Comparison of ENCODE assay signal across 17 cellular contexts in the genomic region with DNA sequence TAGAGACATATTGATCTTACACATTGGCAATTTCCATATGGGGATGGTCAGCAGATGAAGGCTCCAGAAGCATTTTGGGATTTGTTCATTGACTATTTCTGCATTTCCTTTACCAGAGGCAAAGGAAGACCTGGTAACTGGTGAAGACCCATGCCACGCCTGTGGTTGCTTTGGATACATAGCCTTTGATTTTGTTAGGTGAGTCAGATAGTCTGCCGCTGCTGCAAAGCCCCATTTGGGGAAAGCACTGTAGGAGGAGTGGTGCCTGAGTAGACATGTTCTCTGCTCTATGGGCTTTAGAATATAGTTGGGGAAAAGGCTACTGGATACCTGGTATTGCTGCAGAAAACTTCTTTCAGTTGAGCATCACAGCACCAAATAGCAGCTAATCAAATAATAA. TPM values are rescaled to one million over a fixed set of nuclear protein-coding genes. Genes with fewer than 3 reads are reported as not detected.
DNase-seq lines count a peak whose midpoint lies in the region; ATAC-seq, FAIRE-seq and TF ChIP-seq lines count a peak whose summit lies in the region.
"Had no signal": no experiment of that assay in that cellular context is flagged by ENCODE, and none has a peak within 500 bp of the region (broad histone marks: within the 10 kb centered on the region; RNA-seq: fewer than 3 reads in every experiment).

No MANE protein-coding gene starts in this region.

- peak; percentile 75 for ATAC-seq in activated naive CD8-positive, alpha-beta T cell treated with anti-CD3 and anti-CD28 coated beads, Interleukin-2, amount 50 U/mL, for 24 hours
- peak; percentile 44 for ATAC-seq in stimulated activated effector memory CD8-positive, alpha-beta T cell treated with anti-CD3 and anti-CD28 coated beads, Interleukin-12 subunit alpha, Interleukin-12 subunit beta, amount 100 ng/mL, for 72 hours
- no peak for ATAC-seq in upper lobe of left lung (ENCODE audit: low FRiP score in 2 of 2)
- ATAC-seq: Right ventricle myocardium inferior had no signal

- intact Hi-C loops in activated naive CD4-positive, alpha-beta T cell treated with anti-CD3 and anti-CD28 coated beads for 36 hours (cut with micrococcal nuclease), result no loop called here

- H3K9me3 Mint-ChIP-seq in activated naive CD4-positive, alpha-beta T cell treated with anti-CD3 and anti-CD28 coated beads for 36 hours, result no peaks in the 10 kb centered on the region
- H3K9me3 Mint-ChIP-seq in activated naive CD8-positive, alpha-beta T cell treated with anti-CD3 and anti-CD28 coated beads, Interleukin-2, amount 50 U/mL, for 24 hours, result no peaks in the 10 kb centered on the region
- no peaks in the 10 kb centered on the region for H3K9me3 Mint-ChIP-seq in stimulated activated effector memory CD8-positive, alpha-beta T cell treated with anti-CD3 and anti-CD28 coated beads, Interleukin-12 subunit alpha, Interleukin-12 subunit beta, amount 100 ng/mL, for 72 hours
- H3K9me3 Mint-ChIP-seq: CD14-positive monocyte had no signal

- FAIRE-seq in small intestine (lab: Jason Lieb, UNC), result no peak
- FAIRE-seq: GM12892 had no signal

- TF ChIP-seq CTCF in RWPE1 (conservative IDR thresholded peaks at IDR 0.05; ENCODE audit: low read depth) (no peak), upper lobe of left lung (IDR thresholded peaks at IDR 0.05) (no peak)

- no peak overlapping the region for H3K27ac Mint-ChIP-seq in activated naive CD4-positive, alpha-beta T cell treated with anti-CD3 and anti-CD28 coated beads for 36 hours
- no peak overlapping the region for H3K27ac Mint-ChIP-seq in activated naive CD8-positive, alpha-beta T cell treated with anti-CD3 and anti-CD28 coated beads, Interleukin-2, amount 50 U/mL, for 24 hours
- no peak overlapping the region for H3K27ac Mint-ChIP-seq in stimulated activated effector memory CD8-positive, alpha-beta T cell treated with anti-CD3 and anti-CD28 coated beads, Interleukin-12 subunit alpha, Interleukin-12 subunit beta, amount 100 ng/mL, for 72 hours
- H3K27ac Mint-ChIP-seq: CD14-positive monocyte had no signal

- no peak for TF ChIP-seq EP300 in upper lobe of left lung (IDR thresholded peaks at IDR 0.05)

- H3K36me3 Mint-ChIP-seq in activated naive CD4-positive, alpha-beta T cell treated with anti-CD3 and anti-CD28 coated beads for 36 hours (ENCODE audit: low read depth), result peaks cover 2% of the 10 kb centered on the region
- no peaks in the 10 kb centered on the region for H3K36me3 Mint-ChIP-seq in activated naive CD8-positive, alpha-beta T cell treated with anti-CD3 and anti-CD28 coated beads, Interleukin-2, amount 50 U/mL, for 24 hours (ENCODE audit: low read depth)
- H3K36me3 Mint-ChIP-seq in stimulated activated effector memory CD8-positive, alpha-beta T cell treated with anti-CD3 and anti-CD28 coated beads, Interleukin-12 subunit alpha, Interleukin-12 subunit beta, amount 100 ng/mL, for 72 hours, result peaks cover 6% of the 10 kb centered on the region
- H3K36me3 Mint-ChIP-seq: CD14-positive monocyte had no signal

- H3K27me3 Mint-ChIP-seq in activated naive CD4-positive, alpha-beta T cell treated with anti-CD3 and anti-CD28 coated beads for 36 hours (ENCODE audit: low read depth), result no peaks in the 10 kb centered on the region
- no peaks in the 10 kb centered on the region for H3K27me3 Mint-ChIP-seq in activated naive CD8-positive, alpha-beta T cell treated with anti-CD3 and anti-CD28 coated beads, Interleukin-2, amount 50 U/mL, for 24 hours

- H3K27me3 ChIP-seq in upper lobe of left lung (no peaks in the 10 kb centered on the region), small intestine (ENCODE audit: control insufficient read depth in 2 of 2, insufficient read depth in 2 of 2, low read length in 2 of 2) (no peaks in the 10 kb centered on the region)

- CTCF ChIA-PET in activated naive CD4-positive, alpha-beta T cell treated with anti-CD3 and anti-CD28 coated beads for 36 hours (lab: Charles Lee), result interaction anchor here (0.6 to 0.8 kb wide), 2 partner anchors 16 to 87 kb away, joined by 3 to 5 read pairs; no protein-coding TSS in a partner anchor
- CTCF ChIA-PET in RWPE1 (lab: Yijun Ruan, JAX), result no interaction called here

- no peak overlapping the region for H3K4me3 Mint-ChIP-seq in activated naive CD4-positive, alpha-beta T cell treated with anti-CD3 and anti-CD28 coated beads for 36 hours
- H3K4me3 Mint-ChIP-seq in activated naive CD8-positive, alpha-beta T cell treated with anti-CD3 and anti-CD28 coated beads, Interleukin-2, amount 50 U/mL, for 24 hours, result no peak overlapping the region
- H3K4me3 Mint-ChIP-seq in stimulated activated effector memory CD8-positive, alpha-beta T cell treated with anti-CD3 and anti-CD28 coated beads, Interleukin-12 subunit alpha, Interleukin-12 subunit beta, amount 100 ng/mL, for 72 hours, result no peak overlapping the region
- H3K4me3 Mint-ChIP-seq: CD14-positive monocyte had no signal

- H3K36me3 ChIP-seq in upper lobe of left lung, result no peaks in the 10 kb centered on the region
- no peaks in the 10 kb centered on the region for H3K36me3 ChIP-seq in small intestine (ENCODE audit: control insufficient read depth in 2 of 2, insufficient read depth in 2 of 2, low read length in 2 of 2)

- H3K4me1 Mint-ChIP-seq in activated naive CD4-positive, alpha-beta T cell treated with anti-CD3 and anti-CD28 coated beads for 36 hours (ENCODE audit: low read depth), result peaks cover 8% of the 10 kb centered on the region
- peaks cover 10% of the 10 kb centered on the region for H3K4me1 Mint-ChIP-seq in activated naive CD8-positive, alpha-beta T cell treated with anti-CD3 and anti-CD28 coated beads, Interleukin-2, amount 50 U/mL, for 24 hours
- no peaks in the 10 kb centered on the region for H3K4me1 Mint-ChIP-seq in stimulated activated effector memory CD8-positive, alpha-beta T cell treated with anti-CD3 and anti-CD28 coated beads, Interleukin-12 subunit alpha, Interleukin-12 subunit beta, amount 100 ng/mL, for 72 hours
- H3K4me1 Mint-ChIP-seq: CD14-positive monocyte had no signal

- H3K9me3 ChIP-seq in upper lobe of left lung (no peaks in the 10 kb centered on the region), small intestine (ENCODE audit: control insufficient read depth, low read depth) (no peaks in the 10 kb centered on the region)

- WGBS in upper lobe of left lung, 2 donors, result 85 to 100% methylated on average over 2 of the region's 2 CpGs
- WGBS in small intestine, 3 donors, result 80 to 83% (median 82%) methylated on average over 2 of the region's 2 CpGs

- POLR2A ChIA-PET in RWPE1 (lab: Yijun Ruan, JAX; ENCODE audit: low non-redundant PET), result no interaction called here

- H3K4me1 ChIP-seq in upper lobe of left lung (no peaks in the 10 kb centered on the region), small intestine (ENCODE audit: control insufficient read depth in 2 of 2, insufficient read depth in 1 of 2, low read depth in 1 of 2, low read length in 1 of 2) (no peaks in the 10 kb centered on the region)

- TF ChIP-seq POLR2A in upper lobe of left lung (IDR thresholded peaks at IDR 0.05), result no peak

- H3K4me3 ChIP-seq in upper lobe of left lung (no peak overlapping the region), small intestine (ENCODE audit: low read depth in 1 of 2, low read length in 2 of 2) (no peak overlapping the region)

- peak; percentile 7 for DNase-seq in activated naive CD4-positive, alpha-beta T cell treated with anti-CD3 and anti-CD28 coated beads for 36 hours
- DNase-seq in activated naive CD4-positive, alpha-beta T cell (lab: John Stamatoyannopoulos, UW), result no peak
- DNase-seq in RWPE1 (ENCODE audit: low spot score) (peak; percentile 26), upper lobe of left lung (no peak), small intestine (no peak)
- DNase-seq in activated naive CD8-positive, alpha-beta T cell treated with anti-CD3 and anti-CD28 coated beads, Interleukin-2, amount 50 U/mL, for 24 hours, result no peak
- DNase-seq in stimulated activated effector memory CD8-positive, alpha-beta T cell treated with anti-CD3 and anti-CD28 coated beads, Interleukin-12 subunit alpha, Interleukin-12 subunit beta, amount 100 ng/mL, for 72 hours (ENCODE audit: low spot score in 2 of 2), result no peak
- DNase-seq: DMS 273 treated with DMSO at 0.1 percent for 48 hours, GF-D8, GOT3, NCI-H187 treated with DMSO at 0.1 percent for 48 hours, NCI-H446, NCI-H774 had no signal

- H3K27ac ChIP-seq in RWPE1, result no peak overlapping the region
- H3K27ac ChIP-seq in upper lobe of left lung, result no peak overlapping the region
- no peak overlapping the region for H3K27ac ChIP-seq in small intestine (ENCODE audit: low read depth in 1 of 2, low read length in 1 of 2)
- H3K27ac ChIP-seq: HL-60 had no signal

RNA-seq across cellular contexts. Expression of gene TFG, which starts 56.8 kb away (rescaled TPM):
- total RNA-seq in activated naive CD4-positive, alpha-beta T cell treated with anti-CD3 and anti-CD28 coated beads for 36 hours, result 10 to 100 TPM; 45.6 to 46.0 TPM
- 10 to 100 TPM; 29.6 to 87.4 (median 55.9) TPM for total RNA-seq in upper lobe of left lung
- polyA plus RNA-seq in small intestine, result 100 to 1,000 TPM in 2 of 3 donors, 10 to 100 TPM in 1; 89.7 to 196 (median 125) TPM

Comparison
In these comparisons a context has a peak if more than half of its experiments do, and no peak if none do; other contexts are left out.
1. DNase-seq: peak in activated naive CD4-positive, alpha-beta T cell treated with anti-CD3 and anti-CD28 coated beads for 36 hours (single experiment) and RWPE1 (single experiment); none in activated naive CD4-positive, alpha-beta T cell (0 of 4), activated naive CD8-positive, alpha-beta T cell treated with anti-CD3 and anti-CD28 coated beads, Interleukin-2, amount 50 U/mL, for 24 hours (single experiment), stimulated activated effector memory CD8-positive, alpha-beta T cell treated with anti-CD3 and anti-CD28 coated beads, Interleukin-12 subunit alpha, Interleukin-12 subunit beta, amount 100 ng/mL, for 72 hours (0 of 2), upper lobe of left lung (0 of 2) and small intestine (single experiment).
2. ATAC-seq: peak in activated naive CD8-positive, alpha-beta T cell treated with anti-CD3 and anti-CD28 coated beads, Interleukin-2, amount 50 U/mL, for 24 hours (single experiment) and stimulated activated effector memory CD8-positive, alpha-beta T cell treated with anti-CD3 and anti-CD28 coated beads, Interleukin-12 subunit alpha, Interleukin-12 subunit beta, amount 100 ng/mL, for 72 hours (single experiment); none in upper lobe of left lung (0 of 2).